Comparison of ENCODE assay signal across 14 cellular contexts in genomic region chr1:40056519-40057309, GRCh38. TPM values are rescaled to one million over a fixed set of nuclear protein-coding genes. Genes with fewer than 3 reads are reported as not detected.
A peak's percentile ranks its signal among the peaks of the same experiment; 100 is the strongest.
DNase-seq lines count a peak whose midpoint lies in the region; ATAC-seq and TF ChIP-seq lines count a peak whose summit lies in the region.
"Had no signal": no experiment of that assay in that cellular context is flagged by ENCODE, and none has a peak within 500 bp of the region (broad histone marks: within the 10 kb centered on the region; RNA-seq: fewer than 3 reads in every experiment).

No MANE protein-coding gene starts in this region.

- POLR2A ChIA-PET in PC-3 (lab: Charles Lee; ENCODE audit: unreplicated experiment): no interaction called here

- H3K36me3 ChIP-seq in RWPE2 (ENCODE audit: low read depth) (peaks cover 76% of the 10 kb centered on the region), PC-3 (ENCODE audit: low read depth, low read length) (peaks cover 25% of the 10 kb centered on the region)
- H3K36me3 ChIP-seq in effector memory CD4-positive, alpha-beta T cell (ENCODE audit: control insufficient read depth, insufficient read depth, low read length): peaks cover 31% of the 10 kb centered on the region

- no peaks in the 10 kb centered on the region for H3K27me3 Mint-ChIP-seq in activated CD8-positive, alpha-beta memory T cell treated with anti-CD3 and anti-CD28 coated beads, Interleukin-2, amount 10 ng/mL, durations not matched to agents 7 days and 5 days
- no peaks in the 10 kb centered on the region for H3K27me3 Mint-ChIP-seq in stimulated activated naive B cell treated with anti-CD40 and anti-IgM and Interleukin-4, amounts not matched to agents 10 μg/mL and 1 μg/mL and 100 μg/mL, for 72 hours

- no peak overlapping the region for H3K4me3 ChIP-seq in RWPE2 (ENCODE audit: severe bottlenecking)
- H3K4me3 ChIP-seq in effector memory CD4-positive, alpha-beta T cell (ENCODE audit: insufficient read depth, low read depth, low read length, poor library complexity, severe bottlenecking): no peak overlapping the region
- no peak overlapping the region for H3K4me3 ChIP-seq in PC-3 (ENCODE audit: low read length)
- no peak overlapping the region for H3K4me3 ChIP-seq in lower leg skin (ENCODE audit: low read depth, poor library complexity, severe bottlenecking)
- H3K4me3 ChIP-seq: tibial artery had no signal

- no peaks in the 10 kb centered on the region for H3F3A ChIP-seq in PC-3 (ENCODE audit: low read length, unreplicated experiment)

- BruUV-seq in PC-3 (replicated peaks; lab: Mats Ljungman, UMichigan): no TSS peak

- H3K4me3 Mint-ChIP-seq in activated CD8-positive, alpha-beta memory T cell treated with anti-CD3 and anti-CD28 coated beads, Interleukin-2, amount 10 ng/mL, durations not matched to agents 7 days and 5 days: no peak overlapping the region
- peak overlapping the region in 1 of 2 donors; percentile 11 for H3K4me3 Mint-ChIP-seq in stimulated activated naive B cell treated with anti-CD40 and anti-IgM and Interleukin-4, amounts not matched to agents 10 μg/mL and 1 μg/mL and 100 μg/mL, for 72 hours

- H2AFZ ChIP-seq in PC-3 (ENCODE audit: low read length): no peak overlapping the region

- no peak for DNase-seq in activated CD8-positive, alpha-beta memory T cell treated with anti-CD3 and anti-CD28 coated beads, Interleukin-2, amount 10 ng/mL, durations not matched to agents 7 days and 5 days
- no peak for DNase-seq in activated CD8-positive, alpha-beta memory T cell treated with anti-CD3 and anti-CD28 coated beads, Interleukin-2, amount 50 U/mL, for 48 hours
- no peak for DNase-seq in RWPE2 (ENCODE audit: low spot score)
- no peak for DNase-seq in effector memory CD4-positive, alpha-beta T cell
- no peak for DNase-seq in stimulated activated naive B cell treated with anti-CD40 and anti-IgM and Interleukin-4, amounts not matched to agents 10 μg/mL and 1 μg/mL and 100 μg/mL, for 72 hours
- DNase-seq in PC-3: no peak
- DNase-seq in lower leg skin (ENCODE audit: low spot score in 2 of 2): no peak
- DNase-seq: ACHN, DMS153, left colon, NCI-H1694, NCI-H69, tibial artery had no signal

- H3K36me3 Mint-ChIP-seq in activated CD8-positive, alpha-beta memory T cell treated with anti-CD3 and anti-CD28 coated beads, Interleukin-2, amount 10 ng/mL, durations not matched to agents 7 days and 5 days: peaks cover 67% of the 10 kb centered on the region
- H3K36me3 Mint-ChIP-seq in stimulated activated naive B cell treated with anti-CD40 and anti-IgM and Interleukin-4, amounts not matched to agents 10 μg/mL and 1 μg/mL and 100 μg/mL, for 72 hours: peaks cover 43 to 61% of the 10 kb centered on the region in 2 donors

- no peak for ATAC-seq in activated CD8-positive, alpha-beta memory T cell treated with anti-CD3 and anti-CD28 coated beads, Interleukin-2, amount 10 ng/mL, durations not matched to agents 7 days and 5 days
- ATAC-seq in RWPE2 (ENCODE audit: low read depth) (no peak), PC-3 (no peak), HG03521 (IDR thresholded peaks at IDR 0.05; ENCODE audit: unreplicated experiment) (no peak)
- no peak for ATAC-seq in stimulated activated naive B cell treated with anti-CD40 and anti-IgM and Interleukin-4, amounts not matched to agents 10 μg/mL and 1 μg/mL and 100 μg/mL, for 72 hours (replicated peaks)
- ATAC-seq: left colon had no signal

- H3K4me1 ChIP-seq in RWPE2 (ENCODE audit: insufficient read depth, poor library complexity, severe bottlenecking) (peaks cover 38% of the 10 kb centered on the region), PC-3 (ENCODE audit: insufficient read depth, low read length) (peaks cover 28% of the 10 kb centered on the region)
- peaks cover 85% of the 10 kb centered on the region for H3K4me1 ChIP-seq in effector memory CD4-positive, alpha-beta T cell (ENCODE audit: control insufficient read depth, insufficient read depth, low read length, poor library complexity, severe bottlenecking)

- intact Hi-C loops in PC-3 (cut with micrococcal nuclease) (loop anchor here (10.0 kb wide), 1 partner anchor 188 kb away; the partner anchor contains the start of gene TMCO2), lower leg skin (cut with DNase I; ENCODE audit: low total_unique reads) (no loop called here)

- peaks cover 86% of the 10 kb centered on the region for H3K4me1 Mint-ChIP-seq in activated CD8-positive, alpha-beta memory T cell treated with anti-CD3 and anti-CD28 coated beads, Interleukin-2, amount 10 ng/mL, durations not matched to agents 7 days and 5 days
- H3K4me1 Mint-ChIP-seq in stimulated activated naive B cell treated with anti-CD40 and anti-IgM and Interleukin-4, amounts not matched to agents 10 μg/mL and 1 μg/mL and 100 μg/mL, for 72 hours: peaks cover 58 to 94% of the 10 kb centered on the region in 2 donors

- H4K20me1 ChIP-seq in PC-3 (ENCODE audit: low read length): peaks cover 47% of the 10 kb centered on the region

- peaks cover 64% of the 10 kb centered on the region for H3K79me2 ChIP-seq in PC-3 (ENCODE audit: low read length)

- TF ChIP-seq CTCF in RWPE2 (IDR thresholded peaks at IDR 0.05; ENCODE audit: poor library complexity, severe bottlenecking) (no peak), PC-3 (conservative IDR thresholded peaks at IDR 0.05; ENCODE audit: low read depth, low read length) (no peak), lower leg skin (IDR thresholded peaks at IDR 0.05) (no peak)

- H3K27ac ChIP-seq in RWPE2 (ENCODE audit: poor library complexity, severe bottlenecking) (peak overlapping the region; percentile 81), PC-3 (ENCODE audit: low read length) (no peak overlapping the region)
- peak overlapping the region; percentile 14 for H3K27ac ChIP-seq in effector memory CD4-positive, alpha-beta T cell (ENCODE audit: insufficient read depth, low read length, poor library complexity, severe bottlenecking)
- H3K27ac ChIP-seq: tibial artery had no signal

- no peak for TF ChIP-seq POLR2A in lower leg skin (IDR thresholded peaks at IDR 0.05)

- peak overlapping the region; percentile 48 for H3K27ac Mint-ChIP-seq in activated CD8-positive, alpha-beta memory T cell treated with anti-CD3 and anti-CD28 coated beads, Interleukin-2, amount 10 ng/mL, durations not matched to agents 7 days and 5 days
- peak overlapping the region; percentile 43 for H3K27ac Mint-ChIP-seq in stimulated activated naive B cell treated with anti-CD40 and anti-IgM and Interleukin-4, amounts not matched to agents 10 μg/mL and 1 μg/mL and 100 μg/mL, for 72 hours

- H3K9ac ChIP-seq in PC-3 (ENCODE audit: low read length): no peak overlapping the region

- CTCF ChIA-PET in activated CD8-positive, alpha-beta memory T cell treated with anti-CD3 and anti-CD28 coated beads, Interleukin-2, amount 10 ng/mL, durations not matched to agents 7 days and 5 days (lab: Charles Lee): interaction anchor here (0.6 to 3.0 kb wide), 9 partner anchors 8 to 373 kb away, joined by 3 to 19 read pairs (median 4); partner anchors contain the start of gene CAP1
- CTCF ChIA-PET in PC-3 (lab: Charles Lee): interaction anchor here (0.6 kb wide), 1 partner anchor 92 kb away, joined by 3 read pairs; no protein-coding TSS in a partner anchor

- H3K9me2 ChIP-seq in PC-3 (replicated peaks; ENCODE audit: low read length): no peaks in the 10 kb centered on the region

- no peaks in the 10 kb centered on the region for H3K9me3 Mint-ChIP-seq in activated CD8-positive, alpha-beta memory T cell treated with anti-CD3 and anti-CD28 coated beads, Interleukin-2, amount 10 ng/mL, durations not matched to agents 7 days and 5 days (ENCODE audit: low read depth)
- no peaks in the 10 kb centered on the region for H3K9me3 Mint-ChIP-seq in stimulated activated naive B cell treated with anti-CD40 and anti-IgM and Interleukin-4, amounts not matched to agents 10 μg/mL and 1 μg/mL and 100 μg/mL, for 72 hours

- 94 to 99% methylated on average over 5 of the region's 5 CpGs for WGBS in lower leg skin, 2 donors

- no peak overlapping the region for H3K4me2 ChIP-seq in PC-3 (ENCODE audit: low read length)

- no peaks in the 10 kb centered on the region for H3K9me3 ChIP-seq in RWPE2 (ENCODE audit: severe bottlenecking)
- no peaks in the 10 kb centered on the region for H3K9me3 ChIP-seq in effector memory CD4-positive, alpha-beta T cell (ENCODE audit: control insufficient read depth, low read length)
- no peaks in the 10 kb centered on the region for H3K9me3 ChIP-seq in PC-3 (ENCODE audit: low read length)
- H3K9me3 ChIP-seq: tibial artery had no signal

- no peaks in the 10 kb centered on the region for H3K27me3 ChIP-seq in RWPE2 (ENCODE audit: insufficient read depth, poor library complexity, severe bottlenecking)
- no peaks in the 10 kb centered on the region for H3K27me3 ChIP-seq in effector memory CD4-positive, alpha-beta T cell (replicated peaks; ENCODE audit: control insufficient read depth, insufficient read depth, low read length, poor library complexity, severe bottlenecking)
- no peaks in the 10 kb centered on the region for H3K27me3 ChIP-seq in PC-3 (ENCODE audit: low read length)
- H3K27me3 ChIP-seq: tibial artery had no signal

RNA-seq across cellular contexts. Expression of gene CAP1, which starts 16.2 kb away (rescaled TPM):
- total RNA-seq in activated CD8-positive, alpha-beta memory T cell treated with anti-CD3 and anti-CD28 coated beads, Interleukin-2, amount 10 ng/mL, durations not matched to agents 7 days and 5 days: 100 to 1,000 TPM; 647 to 727 TPM
- total RNA-seq in PC-3 (2014; rRNA removed): 214 and 243 TPM in 2 replicates
- total RNA-seq in lower leg skin: 100 to 1,000 TPM; 136 to 173 (median 143) TPM

RNA-seq across cellular contexts. Expression of gene PPT1, which starts 40.3 kb away (rescaled TPM):
- 10 to 100 TPM; 74.1 to 96.6 TPM for total RNA-seq in activated CD8-positive, alpha-beta memory T cell treated with anti-CD3 and anti-CD28 coated beads, Interleukin-2, amount 10 ng/mL, durations not matched to agents 7 days and 5 days
- total RNA-seq in PC-3 (2014; rRNA removed): 63.9 and 72.9 TPM in 2 replicates
- 10 to 100 TPM; 28.2 to 42.1 (median 37.5) TPM for total RNA-seq in lower leg skin
